Comparison of ENCODE assay signal across 8 cellular contexts in the genomic region with DNA sequence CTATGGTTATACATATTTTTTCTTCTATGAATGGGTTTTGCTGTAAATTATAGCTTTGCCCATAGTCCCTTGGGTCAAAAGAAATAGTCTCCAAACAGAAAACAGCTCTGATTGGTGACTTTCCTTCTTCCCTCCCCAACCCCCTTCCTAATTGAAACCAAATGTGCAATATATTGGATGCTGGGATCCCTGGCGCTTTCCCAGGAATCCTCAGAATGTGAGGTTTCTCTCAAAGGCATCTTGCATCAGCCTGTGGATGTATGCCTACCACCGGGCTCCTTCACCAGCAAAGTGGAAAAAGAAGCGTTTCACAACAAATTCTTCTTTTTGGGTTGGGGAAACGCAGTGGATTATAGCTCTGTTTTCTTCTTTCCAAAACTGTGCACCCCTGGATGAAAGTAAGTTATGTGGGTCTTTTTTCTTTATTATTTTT. TPM values are rescaled to one million over a fixed set of nuclear protein-coding genes. Genes with fewer than 3 reads are reported as not detected.
A peak's percentile ranks its signal among the peaks of the same experiment; 100 is the strongest.
DNase-seq lines count a peak whose midpoint lies in the region; ATAC-seq and TF ChIP-seq lines count a peak whose summit lies in the region.
"Had no signal": no experiment of that assay in that cellular context is flagged by ENCODE, and none has a peak within 500 bp of the region (broad histone marks: within the 10 kb centered on the region; RNA-seq: fewer than 3 reads in every experiment).

DDR2 (plus strand) TSS at position 231 of the 433 bp plus-strand sequence. CDS start 86,600 bp downstream, outside the sequence.

- H3K27ac Mint-ChIP-seq in mesothelial cell of epicardium, result peak within 1 kb of the TSS; percentile 91
- no peak within 1 kb of the TSS for H3K27ac Mint-ChIP-seq in activated CD4-positive, alpha-beta T cell treated with anti-CD3 and anti-CD28 coated beads, Interleukin-2, amount 10 ng/mL, durations not matched to agents 24 days and 14 days
- H3K27ac Mint-ChIP-seq in CD8-positive, alpha-beta memory T cell, result peak within 1 kb of the TSS in 2 of 8 donors; percentile 23 to 74
- H3K27ac Mint-ChIP-seq: activated B cell treated with CpG ODN at 0.5 μM for 24 hours had no signal

- no peaks in the 10 kb centered on the region for H3K4me1 ChIP-seq in urinary bladder (ENCODE audit: insufficient read depth)
- no peaks in the 10 kb centered on the region for H3K4me1 ChIP-seq in CD8-positive, alpha-beta memory T cell (ENCODE audit: insufficient read depth, low read length)

- POLR2A ChIA-PET in CD8-positive, alpha-beta memory T cell (lab: Charles Lee), result no interaction called here

- peak within 1 kb of the TSS; percentile 46 for H3K4me3 ChIP-seq in urinary bladder (ENCODE audit: low read depth, low read length)
- no peak within 1 kb of the TSS for H3K4me3 ChIP-seq in CD8-positive, alpha-beta memory T cell (ENCODE audit: low read length)

- H3K36me3 ChIP-seq in urinary bladder (ENCODE audit: insufficient read depth), result no peaks in the 10 kb centered on the region
- H3K36me3 ChIP-seq in CD8-positive, alpha-beta memory T cell (ENCODE audit: insufficient read depth, low read length), result no peaks in the 10 kb centered on the region

- H3K27me3 Mint-ChIP-seq in mesothelial cell of epicardium (ENCODE audit: low read depth), result no peaks in the 10 kb centered on the region
- peaks cover 7% of the 10 kb centered on the region for H3K27me3 Mint-ChIP-seq in activated CD4-positive, alpha-beta T cell treated with anti-CD3 and anti-CD28 coated beads, Interleukin-2, amount 10 ng/mL, durations not matched to agents 24 days and 14 days
- peaks cover 5 to 7% of the 10 kb centered on the region in 2 donors for H3K27me3 Mint-ChIP-seq in CD8-positive, alpha-beta memory T cell

- H3K9me3 Mint-ChIP-seq in mesothelial cell of epicardium, result no peaks in the 10 kb centered on the region
- no peaks in the 10 kb centered on the region for H3K9me3 Mint-ChIP-seq in activated CD4-positive, alpha-beta T cell treated with anti-CD3 and anti-CD28 coated beads, Interleukin-2, amount 10 ng/mL, durations not matched to agents 24 days and 14 days
- no peaks in the 10 kb centered on the region for H3K9me3 Mint-ChIP-seq in CD8-positive, alpha-beta memory T cell
- H3K9me3 Mint-ChIP-seq: activated B cell treated with CpG ODN at 0.5 μM for 24 hours had no signal

- DNase-seq in M059J (ENCODE audit: low read depth), result peak; percentile 91
- peak in 1 of 2 donors; percentile 43 for DNase-seq in dermis microvascular lymphatic vessel endothelial cell (ENCODE audit: low read depth in 2 of 2)
- peak in 1 of 2 experiments; percentile 57 for DNase-seq in mesothelial cell of epicardium (ENCODE audit: low spot score in 2 of 2, unreplicated experiment in 2 of 2)
- DNase-seq in activated CD4-positive, alpha-beta T cell treated with anti-CD3 and anti-CD28 coated beads, Interleukin-2, amount 10 ng/mL, durations not matched to agents 24 days and 14 days, result no peak
- DNase-seq in CD8-positive, alpha-beta memory T cell, result no peak
- DNase-seq: activated B cell treated with CpG ODN at 0.5 μM for 24 hours had no signal

- no peaks in the 10 kb centered on the region for H3K9me3 ChIP-seq in CD8-positive, alpha-beta memory T cell (ENCODE audit: low read length)

- peak within 1 kb of the TSS; percentile 74 for H3K4me3 Mint-ChIP-seq in mesothelial cell of epicardium
- no peak within 1 kb of the TSS for H3K4me3 Mint-ChIP-seq in activated CD4-positive, alpha-beta T cell treated with anti-CD3 and anti-CD28 coated beads, Interleukin-2, amount 10 ng/mL, durations not matched to agents 24 days and 14 days
- H3K4me3 Mint-ChIP-seq in CD8-positive, alpha-beta memory T cell, result no peak within 1 kb of the TSS
- H3K4me3 Mint-ChIP-seq: activated B cell treated with CpG ODN at 0.5 μM for 24 hours had no signal

- no peak for ATAC-seq in GM18873 (IDR thresholded peaks at IDR 0.05; ENCODE audit: low FRiP score, unreplicated experiment)

- H3K27ac ChIP-seq in urinary bladder (ENCODE audit: low read depth), result peak within 1 kb of the TSS; percentile 69
- H3K27ac ChIP-seq in CD8-positive, alpha-beta memory T cell (ENCODE audit: low read depth, low read length), result no peak within 1 kb of the TSS

- intact Hi-C loops in activated CD4-positive, alpha-beta T cell treated with anti-CD3 and anti-CD28 coated beads, Interleukin-2, amount 10 ng/mL, durations not matched to agents 24 days and 14 days (cut with micrococcal nuclease), result no loop called here

- no peak for TF ChIP-seq CTCF in mesothelial cell of epicardium (IDR thresholded peaks at IDR 0.05; ENCODE audit: unreplicated experiment)

- H3K27me3 ChIP-seq in CD8-positive, alpha-beta memory T cell (ENCODE audit: insufficient read depth, low read length, poor library complexity, severe bottlenecking), result no peaks in the 10 kb centered on the region

- 25% methylated on average over 4 of the region's 4 CpGs for WGBS in urinary bladder

- CTCF ChIA-PET in CD8-positive, alpha-beta memory T cell (lab: Charles Lee), result no interaction called here

- no peaks in the 10 kb centered on the region for H3K36me3 Mint-ChIP-seq in mesothelial cell of epicardium
- H3K36me3 Mint-ChIP-seq in activated CD4-positive, alpha-beta T cell treated with anti-CD3 and anti-CD28 coated beads, Interleukin-2, amount 10 ng/mL, durations not matched to agents 24 days and 14 days (ENCODE audit: low read depth), result no peaks in the 10 kb centered on the region
- no peaks in the 10 kb centered on the region for H3K36me3 Mint-ChIP-seq in CD8-positive, alpha-beta memory T cell

- H3K4me1 Mint-ChIP-seq in mesothelial cell of epicardium, result peaks cover 62% of the 10 kb centered on the region
- no peaks in the 10 kb centered on the region for H3K4me1 Mint-ChIP-seq in activated CD4-positive, alpha-beta T cell treated with anti-CD3 and anti-CD28 coated beads, Interleukin-2, amount 10 ng/mL, durations not matched to agents 24 days and 14 days
- H3K4me1 Mint-ChIP-seq in CD8-positive, alpha-beta memory T cell, result no peaks in the 10 kb centered on the region
- H3K4me1 Mint-ChIP-seq: activated B cell treated with CpG ODN at 0.5 μM for 24 hours had no signal

RNA-seq across cellular contexts. Expression of gene DDR2, which starts in this region (rescaled TPM):
- total RNA-seq in M059J (2014; rRNA removed; shearing (Covaris generic)), result 21.9 and 32.3 TPM in 2 replicates
- total RNA-seq in dermis microvascular lymphatic vessel endothelial cell (2.1 and 10.8 TPM in 2 replicates), mesothelial cell of epicardium (54.4 to 60.0 TPM (median 58.1 TPM) in 3 replicates), urinary bladder (101 TPM)
- 57.9 TPM for polyA plus RNA-seq in urinary bladder
- 0.37 and 0.45 TPM in 2 replicates for total RNA-seq in activated CD4-positive, alpha-beta T cell treated with anti-CD3 and anti-CD28 coated beads, Interleukin-2, amount 10 ng/mL, durations not matched to agents 24 days and 14 days
- under 1 TPM; 0.13 to 0.20 TPM for total RNA-seq in CD8-positive, alpha-beta memory T cell
- 0.09 TPM for polyA plus RNA-seq in CD8-positive, alpha-beta memory T cell

Comparison
In these comparisons a context has a peak if more than half of its experiments do, and no peak if none do; other contexts are left out.
1. RNA of gene DDR2 (polyA plus RNA-seq): 57.9 TPM in urinary bladder (single experiment); 0.09 TPM in CD8-positive, alpha-beta memory T cell (single experiment); every median in the first group is over 10 times any median in the second.